In genomic region chr1:14914351-14914988, GRCh38 we compare ENCODE assay signal across 15 cellular contexts.
DNase-seq lines count a peak whose midpoint lies in the region; ATAC-seq and TF ChIP-seq lines count a peak whose summit lies in the region.
"Had no signal": no experiment of that assay in that cellular context is flagged by ENCODE, and none has a peak within 500 bp of the region (broad histone marks: within the 10 kb centered on the region; RNA-seq: fewer than 3 reads in every experiment).

No MANE protein-coding gene starts in this region.

- no peak for TF ChIP-seq POLR2A in HCT116 (IDR thresholded peaks at IDR 0.05; ENCODE audit: borderline replicate concordance, extremely low read depth, insufficient read depth, insufficient read length)
- no peak for TF ChIP-seq POLR2A in prostate gland (IDR thresholded peaks at IDR 0.05)
- no peak for TF ChIP-seq POLR2A in lower leg skin (IDR thresholded peaks at IDR 0.05)

- H3K4me3 ChIP-seq in BLaER1 (no peak overlapping the region), HCT116 (replicated peaks in 1 of 2; ENCODE audit: low read depth in 1 of 2, low read length in 2 of 2) (no peak overlapping the region), mammary epithelial cell (replicated peaks in 1 of 3; ENCODE audit: insufficient read depth in 1 of 3, low read depth in 2 of 3, low read length in 3 of 3) (no peak overlapping the region), prostate gland (no peak overlapping the region), lower leg skin (ENCODE audit: low read depth, poor library complexity, severe bottlenecking) (no peak overlapping the region)
- H3K4me3 ChIP-seq: SJSA1 had no signal

- H3K4me1 ChIP-seq in BLaER1 (peaks cover 55% of the 10 kb centered on the region), HCT116 (ENCODE audit: control insufficient read depth in 1 of 2, insufficient read depth in 2 of 2, low read length in 2 of 2) (peaks cover 5 to 10% of the 10 kb centered on the region in 2 experiments; a peak in 2 of 4 replicates), mammary epithelial cell (ENCODE audit: insufficient read depth, low read length) (peaks cover 40% of the 10 kb centered on the region), prostate gland (replicated peaks) (no peaks in the 10 kb centered on the region)
- H3K4me1 ChIP-seq: parathyroid adenoma had no signal

- peak overlapping the region; percentile 71 for H3K27ac ChIP-seq in BLaER1
- H3K27ac ChIP-seq in HCT116 (ENCODE audit: low read depth, low read length): no peak overlapping the region
- H3K27ac ChIP-seq in mammary epithelial cell (ENCODE audit: insufficient read depth, low read depth, low read length): no peak overlapping the region
- peak overlapping the region; percentile 68 to 75 for H3K27ac ChIP-seq in prostate gland
- H3K27ac ChIP-seq: KMS-11, parathyroid adenoma, SJSA1 had no signal

- H3K9me2 ChIP-seq in HCT116 (ENCODE audit: insufficient read depth): no peaks in the 10 kb centered on the region

- dilution Hi-C loops in mammary epithelial cell (cut with HindIII; ENCODE audit: low sequenced_read_pairs): loop anchor here (5.0 kb wide), 1 partner anchor 92 kb away; no protein-coding TSS in a partner anchor

- no peak for TF ChIP-seq CTCF in HCT116 (IDR thresholded peaks at IDR 0.05 in 2 of 3, conservative IDR thresholded peaks at IDR 0.05 in 1 of 3; ENCODE audit: borderline replicate concordance in 1 of 3, insufficient read depth in 1 of 3, low read depth in 2 of 3, low read length in 2 of 3)
- no peak for TF ChIP-seq CTCF in mammary epithelial cell (conservative IDR thresholded peaks at IDR 0.05 in 1 of 2, IDR thresholded peaks at IDR 0.05 in 1 of 2; ENCODE audit: extremely low read depth in 1 of 2, insufficient read depth in 1 of 2, low read depth in 1 of 2, low read length in 2 of 2)
- no peak for TF ChIP-seq CTCF in prostate gland (IDR thresholded peaks at IDR 0.05)
- no peak for TF ChIP-seq CTCF in GM10248 (IDR thresholded peaks at IDR 0.05; ENCODE audit: control extremely low read depth, extremely low read depth, low read depth, missing control alignments)
- no peak for TF ChIP-seq CTCF in lower leg skin (IDR thresholded peaks at IDR 0.05)

- H3K36me3 ChIP-seq in BLaER1 (no peaks in the 10 kb centered on the region), HCT116 (ENCODE audit: control insufficient read depth in 1 of 2, insufficient read depth in 2 of 2, low read length in 2 of 2) (no peaks in the 10 kb centered on the region), mammary epithelial cell (ENCODE audit: insufficient read depth, low read length) (no peaks in the 10 kb centered on the region), prostate gland (no peaks in the 10 kb centered on the region)
- H3K36me3 ChIP-seq: SJSA1 had no signal

- no peaks in the 10 kb centered on the region; the same call in 1 of the 2 replicates for H3K27me3 ChIP-seq in BLaER1
- H3K27me3 ChIP-seq in HCT116 (ENCODE audit: insufficient read depth, low read length): no peaks in the 10 kb centered on the region
- no peaks in the 10 kb centered on the region for H3K27me3 ChIP-seq in mammary epithelial cell (ENCODE audit: insufficient read depth, low read length)
- H3K27me3 ChIP-seq in prostate gland (replicated peaks; ENCODE audit: insufficient read depth): no peaks in the 10 kb centered on the region
- H3K27me3 ChIP-seq: SJSA1 had no signal

- H3K79me2 ChIP-seq in HCT116 (ENCODE audit: insufficient read depth, low read length): no peaks in the 10 kb centered on the region
- no peaks in the 10 kb centered on the region for H3K79me2 ChIP-seq in mammary epithelial cell (ENCODE audit: insufficient read depth, low read length)
- H3K79me2 ChIP-seq: parathyroid adenoma had no signal

- ATAC-seq in HCT116: no peak
- ATAC-seq: stimulated activated naive CD8-positive, alpha-beta T cell treated with anti-CD3 and anti-CD28 coated beads, Interleukin-15, amount 100 ng/mL, for 72 hours had no signal

- H2AFZ ChIP-seq in HCT116 (ENCODE audit: low read depth, low read length, poor library complexity, severe bottlenecking) (no peak overlapping the region), mammary epithelial cell (ENCODE audit: low read depth, low read length) (peak overlapping the region; percentile 80)
- H2AFZ ChIP-seq: parathyroid adenoma had no signal

- in situ Hi-C loops in mammary epithelial cell (cut with MboI; ENCODE audit: low sequenced_read_pairs in 2 of 2): no loop called here

- intact Hi-C loops in HCT116 (cut with micrococcal nuclease) (loop anchor here (2.0 kb wide), 1 partner anchor 112 kb away; no protein-coding TSS in a partner anchor), mammary epithelial cell (cut with micrococcal nuclease) (loop anchor here (5.0 kb wide), 3 partner anchors 113 to 777 kb away; no protein-coding TSS in a partner anchor), prostate gland (cut with DNase I) (no loop called here), lower leg skin (cut with DNase I; ENCODE audit: low total_unique reads) (no loop called here)

- RAD21 ChIA-PET in HCT116 (lab: Charles Lee; ENCODE audit: low non-redundant PET in 1 of 2, low total read pairs in 2 of 2, uncharacterized antibody in 2 of 2, unreplicated experiment in 2 of 2): no interaction called here

- TF ChIP-seq RAD21 in HCT116 (IDR thresholded peaks at IDR 0.05; ENCODE audit: low read depth): no peak

- no TSS peak for BruUV-seq in HCT116 (replicated peaks; lab: Mats Ljungman, UMichigan)
- BruUV-seq in mammary epithelial cell (replicated peaks; lab: Mats Ljungman, UMichigan): no TSS peak

- 57% methylated on average over 7 of the region's 11 CpGs for WGBS in mammary epithelial cell (ENCODE audit: low coverage, missing lambda C conversion rate)
- WGBS in prostate gland: 79% methylated on average over 11 of the region's 11 CpGs
- WGBS in lower leg skin, 2 donors: 77 to 81% methylated on average over 11 of the region's 11 CpGs

- H3K9me3 ChIP-seq in BLaER1 (no peaks in the 10 kb centered on the region), HCT116 (ENCODE audit: control insufficient read depth in 1 of 2, insufficient read depth in 1 of 2, low read depth in 1 of 2, low read length in 2 of 2) (no peaks in the 10 kb centered on the region), mammary epithelial cell (replicated peaks; ENCODE audit: insufficient read depth, low read length) (no peaks in the 10 kb centered on the region), prostate gland (no peaks in the 10 kb centered on the region)
- H3K9me3 ChIP-seq: SJSA1 had no signal

- no peaks in the 10 kb centered on the region for H4K20me1 ChIP-seq in BLaER1
- no peaks in the 10 kb centered on the region for H4K20me1 ChIP-seq in HCT116 (ENCODE audit: insufficient read depth)
- no peaks in the 10 kb centered on the region for H4K20me1 ChIP-seq in mammary epithelial cell (ENCODE audit: insufficient read depth, low read length)

- POLR2A ChIA-PET in HCT116 (lab: Charles Lee): no interaction called here
- POLR2A ChIA-PET in GM10248 (lab: Yijun Ruan, JAX): no interaction called here

- CTCF ChIA-PET in HCT116 (lab: Charles Lee) (interaction anchor here (0.8 to 1.1 kb wide), 5 partner anchors 8 to 129 kb away, joined by 3 to 4 read pairs (median 3); no protein-coding TSS in a partner anchor), mammary epithelial cell (lab: Charles Lee; ENCODE audit: low non-redundant PET) (interaction anchor here (1.7 kb wide), 1 partner anchor 113 kb away, joined by 9 read pairs; no protein-coding TSS in a partner anchor), GM10248 (lab: Yijun Ruan, JAX) (interaction anchor here (0.8 kb wide), 1 partner anchor 26 kb away, joined by 3 read pairs; no protein-coding TSS in a partner anchor)

- DNase-seq in HCT116 (ENCODE audit: low read depth, low spot score) (no peak), mammary epithelial cell (no peak), prostate gland (ENCODE audit: low spot score) (no peak), DMS79 (lab: John Stamatoyannopoulos, UW) (no peak), GM10248 (ENCODE audit: extremely low spot score) (no peak), lower leg skin (ENCODE audit: low spot score in 2 of 2) (no peak)
- DNase-seq: activated gamma-delta T cell, aorta, hippocampal formation, NCI-H187 treated with DMSO at 0.1 percent for 48 hours had no signal

- H3K4me2 ChIP-seq in BLaER1 (peak overlapping the region; percentile 75), HCT116 (ENCODE audit: low read length) (no peak overlapping the region), mammary epithelial cell (ENCODE audit: insufficient read depth, low read depth, low read length) (no peak overlapping the region)
- H3K4me2 ChIP-seq: KMS-11 had no signal

- H3K9ac ChIP-seq in BLaER1 (no peak overlapping the region), HCT116 (ENCODE audit: low read length) (no peak overlapping the region), mammary epithelial cell (ENCODE audit: insufficient read depth, low read length) (no peak overlapping the region)
- H3K9ac ChIP-seq: KMS-11, parathyroid adenoma had no signal

TF ChIP-seq in HCT116, 20 proteins besides CTCF, POLR2A, EP300 and RAD21:
- TF ChIP-seq, protein P1, sequence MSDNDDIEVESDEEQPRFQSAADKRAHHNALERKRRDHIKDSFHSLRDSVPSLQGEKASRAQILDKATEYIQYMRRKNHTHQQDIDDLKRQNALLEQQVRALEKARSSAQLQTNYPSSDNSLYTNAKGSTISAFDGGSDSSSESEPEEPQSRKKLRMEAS (IDR thresholded peaks at IDR 0.05): 0 out of 2 replicates have a peak, but pooled peaks have one; percentile 59
- no peak for TF ChIP-seq ELF1 (IDR thresholded peaks at IDR 0.05; ENCODE audit: borderline replicate concordance, low read depth)

Comparison
In these comparisons a context has a peak if more than half of its experiments do, and no peak if none do; other contexts are left out.
1. H3K27ac ChIP-seq: peak in BLaER1 (single experiment) and prostate gland (2 of 2); none in HCT116 (single experiment) and mammary epithelial cell (single experiment).
2. intact Hi-C loops: an anchor here in HCT116 (2.0 kb wide) and mammary epithelial cell (5.0 kb wide); none called in prostate gland and lower leg skin.